In genomic region chr4:26346203-26346620, GRCh38 we compare ENCODE assay signal across 2 cellular contexts.
TF ChIP-seq lines count a peak whose summit lies in the region.

No MANE protein-coding gene starts in this region.

TF ChIP-seq in liver, 16 proteins besides CTCF, POLR2A, EP300 and RAD21:
- TF ChIP-seq ZBTB33 (IDR thresholded peaks at IDR 0.05) (no peak), TAF1 (conservative IDR thresholded peaks at IDR 0.05) (peak; percentile 33)

TF ChIP-seq in HepG2, 621 proteins besides CTCF, POLR2A, EP300 and RAD21 (continued from another document):
- TF ChIP-seq PRDM15 (CRISPR knock-in tag; IDR thresholded peaks at IDR 0.05): no peak
- no peak for TF ChIP-seq TEAD2 (CRISPR knock-in tag; IDR thresholded peaks at IDR 0.05)
- no peak for TF ChIP-seq ZNF674 (CRISPR knock-in tag; IDR thresholded peaks at IDR 0.05; ENCODE audit: low read depth)
- no peak for TF ChIP-seq FOXA3 (CRISPR knock-in tag; IDR thresholded peaks at IDR 0.05)
- no peak for TF ChIP-seq PHF21A (CRISPR knock-in tag; IDR thresholded peaks at IDR 0.05)
- TF ChIP-seq RFX3 (CRISPR knock-in tag; IDR thresholded peaks at IDR 0.05): no peak
- no peak for TF ChIP-seq HNF4A (CRISPR knock-in tag; IDR thresholded peaks at IDR 0.05)
- TF ChIP-seq PRMT3 (CRISPR knock-in tag; IDR thresholded peaks at IDR 0.05; ENCODE audit: borderline replicate concordance, low read depth): no peak
- TF ChIP-seq MAF1 (CRISPR knock-in tag; IDR thresholded peaks at IDR 0.05; ENCODE audit: borderline replicate concordance): no peak
- no peak for TF ChIP-seq HNF1B (CRISPR knock-in tag; IDR thresholded peaks at IDR 0.05)
- no peak for TF ChIP-seq EEA1 (CRISPR knock-in tag; IDR thresholded peaks at IDR 0.05; ENCODE audit: borderline replicate concordance)
- no peak for TF ChIP-seq REL (CRISPR knock-in tag; conservative IDR thresholded peaks at IDR 0.05)
- TF ChIP-seq E2F5 (CRISPR knock-in tag; conservative IDR thresholded peaks at IDR 0.05): no peak
- no peak for TF ChIP-seq ZNF800 (CRISPR knock-in tag; IDR thresholded peaks at IDR 0.05)
- TF ChIP-seq FOSL2 (CRISPR knock-in tag; IDR thresholded peaks at IDR 0.05): no peak
- no peak for TF ChIP-seq KDM4B (CRISPR knock-in tag; IDR thresholded peaks at IDR 0.05)
- TF ChIP-seq ZEB1 (IDR thresholded peaks at IDR 0.05; ENCODE audit: insufficient replicate concordance, low read depth): no peak
